In the genomic region with DNA sequence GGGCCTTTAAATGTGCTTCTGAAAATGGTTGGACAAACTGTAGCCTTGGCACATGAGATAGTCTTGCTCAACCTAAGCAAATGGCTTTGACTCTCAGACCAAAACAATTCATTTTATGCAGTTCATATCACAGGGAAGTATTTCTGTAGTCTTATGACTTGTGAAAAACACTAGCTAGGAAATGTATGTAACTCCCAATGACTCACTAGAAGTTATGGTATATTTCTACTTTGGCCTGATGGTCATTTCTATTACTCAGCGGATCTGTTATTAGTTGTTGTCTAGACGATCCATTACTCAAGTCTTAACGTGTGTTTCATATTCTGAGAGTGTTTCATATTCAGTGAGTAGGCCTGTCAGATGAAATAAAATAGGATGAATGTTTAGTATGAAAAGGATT, we compare ENCODE assay signal across 25 cellular contexts.
"Had no signal": no experiment of that assay in that cellular context is flagged by ENCODE, and none has a peak within 500 bp of the region (broad histone marks: within the 10 kb centered on the region; RNA-seq: fewer than 3 reads in every experiment).

No MANE protein-coding gene starts in this region.

- DNase-seq: dorsolateral prefrontal cortex; effector CD4-positive, alpha-beta T cell; esophagus squamous epithelium; hypothalamus; immature natural killer cell; islet precursor cell; left ventricle myocardium superior; lower lobe of right lung; mucosa of descending colon; naive B cell; pancreas; right lobe of liver; small intestine; stimulated activated CD4-positive, alpha-beta T cell treated with anti-CD3 and anti-CD28 coated beads, Interleukin-12 subunit alpha, Interleukin-12 subunit beta, amount 100 ng/mL, for 4 hours; stimulated activated CD4-positive, alpha-beta T cell treated with anti-CD3 and anti-CD28 coated beads, Interleukin-2, amount 100 ng/mL, for 24 hours; stimulated activated CD4-positive, alpha-beta T cell treated with anti-CD3 and anti-CD28 coated beads, Interleukin-4, amount 100 ng/mL, for 24 hours; stimulated activated naive CD4-positive, alpha-beta T cell treated with Interleukin-2 at 50 U/mL for 16 hours; stomach; thyroid gland; trophoblast cell had no signal

- H3K36me3 ChIP-seq: esophagus squamous epithelium, lower lobe of right lung, neutrophil, pancreas, right lobe of liver, stomach, thyroid gland had no signal

- H3K4me1 ChIP-seq: esophagus squamous epithelium, lower lobe of right lung, pancreas, right lobe of liver, stomach, thyroid gland had no signal

- H3K4me3 ChIP-seq: dorsolateral prefrontal cortex, esophagus squamous epithelium, lower lobe of right lung, mucosa of descending colon, pancreas, right lobe of liver, stomach, thyroid gland had no signal

- FAIRE-seq: colon, frontal cortex, pancreas, small intestine had no signal

- ATAC-seq: left ventricle myocardium superior; lower lobe of right lung; mucosa of descending colon; natural killer cell treated with Interleukin-12 subunit alpha and Interleukin-12 subunit beta and Interleukin-15 and Interleukin-18, amount 100 ng/mL, for 72 hours; pancreas; right lobe of liver; stimulated activated effector memory CD8-positive, alpha-beta T cell treated with anti-CD3 and anti-CD28 coated beads, Interleukin-12 subunit alpha, Interleukin-12 subunit beta, amount 100 ng/mL, for 72 hours had no signal

- H3K27ac ChIP-seq: dorsolateral prefrontal cortex, esophagus squamous epithelium, lower lobe of right lung, neutrophil, pancreas, right lobe of liver, stomach, thyroid gland had no signal

- H3K9me3 ChIP-seq: esophagus squamous epithelium, lower lobe of right lung, mucosa of descending colon, neutrophil, pancreas, right lobe of liver, stomach, thyroid gland had no signal

- H3K27me3 ChIP-seq: dorsolateral prefrontal cortex, esophagus squamous epithelium, neutrophil, pancreas, right lobe of liver, stomach, thyroid gland had no signal
